ENCODE assay signal across 10 cellular contexts in genomic region chr7:135168001-135168400, GRCh38. TPM values are rescaled to one million over a fixed set of nuclear protein-coding genes. Genes with fewer than 3 reads are reported as not detected.
DNase-seq lines count a peak whose midpoint lies in the region; ATAC-seq and TF ChIP-seq lines count a peak whose summit lies in the region.
"Had no signal": no experiment of that assay in that cellular context is flagged by ENCODE, and none has a peak within 500 bp of the region (broad histone marks: within the 10 kb centered on the region; RNA-seq: fewer than 3 reads in every experiment).

No MANE protein-coding gene starts in this region.

- CTCF ChIA-PET in activated CD4-positive, alpha-beta memory T cell treated with anti-CD3 and anti-CD28 coated beads, Interleukin-2, amount 10 ng/mL, durations not matched to agents 7 days and 5 days (lab: Charles Lee), result interaction anchor here (1.1 to 5.0 kb wide), 6 partner anchors 7 to 522 kb away, joined by 3 to 88 read pairs (median 28); partner anchors contain the start of genes AGBL3, BPGM, TMEM140 and WDR91

- no peak for ATAC-seq in HG02623 (IDR thresholded peaks at IDR 0.05; ENCODE audit: unreplicated experiment)
- ATAC-seq in HG02885 (IDR thresholded peaks at IDR 0.05; ENCODE audit: poor library complexity, unreplicated experiment), result no peak

- H3K9me3 ChIP-seq in right atrium auricular region (no peaks in the 10 kb centered on the region), subcutaneous abdominal adipose tissue (ENCODE audit: control insufficient read depth in 5 of 5, low read length in 5 of 5) (no peaks in the 10 kb centered on the region)

- H3K27ac ChIP-seq in right atrium auricular region, result peak overlapping the region; percentile 7 to 97
- H3K27ac ChIP-seq in subcutaneous abdominal adipose tissue (ENCODE audit: low read depth, low read length), result peak overlapping the region; percentile 97

- H3K4me1 ChIP-seq in right atrium auricular region (peaks cover 0 to 70% of the 10 kb centered on the region in 2 donors), subcutaneous abdominal adipose tissue (ENCODE audit: control insufficient read depth in 5 of 5, insufficient read depth in 5 of 5, low read length in 5 of 5) (peaks cover 21 to 74% (median 69%) of the 10 kb centered on the region in 5 donors)

- no peak for TF ChIP-seq CTCF in right atrium auricular region (IDR thresholded peaks at IDR 0.05)

- H3K36me3 Mint-ChIP-seq in activated CD4-positive, alpha-beta memory T cell treated with anti-CD3 and anti-CD28 coated beads, Interleukin-2, amount 10 ng/mL, durations not matched to agents 7 days and 5 days (ENCODE audit: low read depth), result peaks cover 62% of the 10 kb centered on the region

- H3K9ac ChIP-seq in subcutaneous abdominal adipose tissue (ENCODE audit: low read length in 5 of 5), result peak overlapping the region in 1 of 5 donors; percentile 63

- peak; percentile 43 for DNase-seq in activated T-cell treated with anti-CD3 and anti-CD28 coated beads, Interleukin-2, amount 50 U/mL, for 1 hour
- no peak for DNase-seq in activated T-cell treated with anti-CD3 and anti-CD28 coated beads for 4 hours
- DNase-seq in activated CD4-positive, alpha-beta memory T cell treated with anti-CD3 and anti-CD28 coated beads, Interleukin-2, amount 10 ng/mL, durations not matched to agents 7 days and 5 days, result peak; percentile 26
- DNase-seq in right atrium auricular region (ENCODE audit: low spot score), result peak; percentile 58
- DNase-seq in OCI-M2 (lab: John Stamatoyannopoulos, UW; ENCODE audit: unreplicated experiment), result no peak
- DNase-seq: midbrain, NCI-H1436 treated with DMSO at 0.1 percent for 48 hours had no signal

- peaks cover 34% of the 10 kb centered on the region for H3K36me3 ChIP-seq in right atrium auricular region
- peaks cover 0 to 45% (median 34%) of the 10 kb centered on the region in 5 donors for H3K36me3 ChIP-seq in subcutaneous abdominal adipose tissue (ENCODE audit: control insufficient read depth in 5 of 5, insufficient read depth in 5 of 5, low read length in 5 of 5)

- H3K4me3 Mint-ChIP-seq in activated CD4-positive, alpha-beta memory T cell treated with anti-CD3 and anti-CD28 coated beads, Interleukin-2, amount 10 ng/mL, durations not matched to agents 7 days and 5 days, result peak overlapping the region; percentile 32

- no peaks in the 10 kb centered on the region for H3K27me3 Mint-ChIP-seq in activated CD4-positive, alpha-beta memory T cell treated with anti-CD3 and anti-CD28 coated beads, Interleukin-2, amount 10 ng/mL, durations not matched to agents 7 days and 5 days

- H3K9me3 Mint-ChIP-seq in activated CD4-positive, alpha-beta memory T cell treated with anti-CD3 and anti-CD28 coated beads, Interleukin-2, amount 10 ng/mL, durations not matched to agents 7 days and 5 days, result peaks cover under 1% of the 10 kb centered on the region

- H3K27ac Mint-ChIP-seq in activated CD4-positive, alpha-beta memory T cell treated with anti-CD3 and anti-CD28 coated beads, Interleukin-2, amount 10 ng/mL, durations not matched to agents 7 days and 5 days, result peak overlapping the region; percentile 93

- H3K4me3 ChIP-seq in right atrium auricular region (no peak overlapping the region), subcutaneous abdominal adipose tissue (ENCODE audit: low read depth in 1 of 5, low read length in 5 of 5) (peak overlapping the region in 2 of 5 donors; percentile 7 to 22)

- POLR2A ChIA-PET in activated CD4-positive, alpha-beta memory T cell treated with anti-CD3 and anti-CD28 coated beads, Interleukin-2, amount 10 ng/mL, durations not matched to agents 7 days and 5 days (lab: Charles Lee), result interaction anchor here (3.5 to 9.1 kb wide), 3 partner anchors 9 to 43 kb away, joined by 26 to 181 read pairs (median 53); partner anchors contain the start of genes TMEM140 and WDR91

- H3K27me3 ChIP-seq in right atrium auricular region (no peaks in the 10 kb centered on the region), subcutaneous abdominal adipose tissue (ENCODE audit: control insufficient read depth in 5 of 5, insufficient read depth in 4 of 5, low read length in 5 of 5) (no peaks in the 10 kb centered on the region)

- peaks cover 56% of the 10 kb centered on the region for H3K4me1 Mint-ChIP-seq in activated CD4-positive, alpha-beta memory T cell treated with anti-CD3 and anti-CD28 coated beads, Interleukin-2, amount 10 ng/mL, durations not matched to agents 7 days and 5 days

RNA-seq across cellular contexts. Expression of gene CYREN, which starts 2.5 kb away (rescaled TPM):
- total RNA-seq in activated CD4-positive, alpha-beta memory T cell treated with anti-CD3 and anti-CD28 coated beads, Interleukin-2, amount 10 ng/mL, durations not matched to agents 7 days and 5 days, result 10 to 100 TPM; 32.0 to 32.1 TPM
- total RNA-seq in right atrium auricular region, result 10 to 100 TPM; 25.5 to 31.4 TPM

RNA-seq across cellular contexts. Expression of gene TMEM140, which starts 20.1 kb away (rescaled TPM):
- 10 to 100 TPM; 36.5 to 37.1 TPM for total RNA-seq in activated CD4-positive, alpha-beta memory T cell treated with anti-CD3 and anti-CD28 coated beads, Interleukin-2, amount 10 ng/mL, durations not matched to agents 7 days and 5 days
- total RNA-seq in right atrium auricular region, result 10 to 100 TPM; 10.7 to 14.9 TPM

RNA-seq across cellular contexts. Expression of gene WDR91, which starts 43.3 kb away (rescaled TPM):
- 10 to 100 TPM; 10.7 to 11.6 TPM for total RNA-seq in activated CD4-positive, alpha-beta memory T cell treated with anti-CD3 and anti-CD28 coated beads, Interleukin-2, amount 10 ng/mL, durations not matched to agents 7 days and 5 days
- total RNA-seq in right atrium auricular region, result 1 to 10 TPM; 3.3 to 4.5 TPM

Comparison
In these comparisons a context has a peak if more than half of its experiments do, and no peak if none do; other contexts are left out.
1. DNase-seq: peak in activated T-cell treated with anti-CD3 and anti-CD28 coated beads, Interleukin-2, amount 50 U/mL, for 1 hour (single experiment), activated CD4-positive, alpha-beta memory T cell treated with anti-CD3 and anti-CD28 coated beads, Interleukin-2, amount 10 ng/mL, durations not matched to agents 7 days and 5 days (single experiment) and right atrium auricular region (single experiment); none in activated T-cell treated with anti-CD3 and anti-CD28 coated beads for 4 hours (single experiment) and OCI-M2 (single experiment).